19 cellular contexts compared by ENCODE assay signal in the genomic region with DNA sequence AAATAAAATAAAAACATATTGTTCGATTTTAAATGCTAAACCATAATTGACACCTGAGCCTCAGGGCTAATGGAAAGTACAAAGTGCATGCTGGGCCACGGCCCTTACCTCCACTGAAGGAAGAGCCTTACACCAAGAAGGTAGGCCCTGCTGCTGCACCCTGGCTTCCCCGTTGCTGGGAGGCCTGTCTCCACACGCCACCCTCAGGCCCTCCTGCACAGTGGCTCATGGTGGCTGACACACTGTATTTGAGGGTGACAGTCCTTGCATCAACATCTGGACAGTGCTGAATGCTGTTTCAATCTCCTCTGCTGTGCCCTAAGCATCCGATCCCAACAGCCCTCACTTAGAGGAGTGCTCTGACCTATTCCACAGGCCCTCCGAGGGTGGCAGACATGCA. TPM values are rescaled to one million over a fixed set of nuclear protein-coding genes. Genes with fewer than 3 reads are reported as not detected.
"Had no signal": no experiment of that assay in that cellular context is flagged by ENCODE, and none has a peak within 500 bp of the region (broad histone marks: within the 10 kb centered on the region; RNA-seq: fewer than 3 reads in every experiment).

No MANE protein-coding gene starts in this region.

- H2AFZ ChIP-seq: parathyroid adenoma had no signal

- H3K4me3 ChIP-seq: ascending aorta, esophagus squamous epithelium, left ventricle myocardium inferior, upper lobe of right lung had no signal

- H3K27me3 Mint-ChIP-seq: activated CD4-positive, alpha-beta T cell treated with anti-CD3 and anti-CD28 coated beads, Interleukin-2, amount 10 ng/mL, durations not matched to agents 7 days and 5 days; stimulated activated naive CD8-positive, alpha-beta T cell treated with anti-CD3 and anti-CD28 coated beads, Interleukin-15, Interleukin-2, amounts not matched to agents 100 ng/mL and 50 ng/mL, for 24 hours; T-helper 17 cell had no signal

- H3K4me3 Mint-ChIP-seq: activated B cell treated with CpG ODN at 0.5 μM for 24 hours; activated CD4-positive, alpha-beta T cell treated with anti-CD3 and anti-CD28 coated beads, Interleukin-2, amount 10 ng/mL, durations not matched to agents 7 days and 5 days; stimulated activated naive CD8-positive, alpha-beta T cell treated with anti-CD3 and anti-CD28 coated beads, Interleukin-15, Interleukin-2, amounts not matched to agents 100 ng/mL and 50 ng/mL, for 24 hours; T-helper 17 cell had no signal

- FAIRE-seq: bronchial epithelial cell, islet of Langerhans, TTC549 had no signal

- H3K27ac ChIP-seq: ascending aorta, esophagus squamous epithelium, left ventricle myocardium inferior, parathyroid adenoma, upper lobe of right lung had no signal

- H3K4me1 ChIP-seq: ascending aorta, parathyroid adenoma had no signal

- DNase-seq: activated B cell treated with CpG ODN at 0.5 μM for 24 hours; activated CD4-positive, alpha-beta T cell treated with anti-CD3 and anti-CD28 coated beads, Interleukin-2, amount 10 ng/mL, durations not matched to agents 7 days and 5 days; activated T-cell treated with anti-CD3 and anti-CD28 coated beads, Interleukin-2, amount 50 U/mL, for 1 hour; esophagus squamous epithelium; foreskin fibroblast; glutamatergic neuron; left ventricle myocardium inferior; stimulated activated CD4-positive, alpha-beta T cell treated with anti-CD3 and anti-CD28 coated beads, Interleukin-15, amount 100 ng/mL, for 24 hours; stimulated activated CD4-positive, alpha-beta T cell treated with anti-CD3 and anti-CD28 coated beads, Interleukin-4, amount 100 ng/mL, for 24 hours; T-helper 17 cell; upper lobe of right lung had no signal

- H3K9ac ChIP-seq: parathyroid adenoma had no signal

- H3K27ac Mint-ChIP-seq: activated B cell treated with CpG ODN at 0.5 μM for 24 hours; stimulated activated naive CD8-positive, alpha-beta T cell treated with anti-CD3 and anti-CD28 coated beads, Interleukin-15, Interleukin-2, amounts not matched to agents 100 ng/mL and 50 ng/mL, for 24 hours; T-helper 17 cell had no signal

- H3K9me3 ChIP-seq: ascending aorta, esophagus squamous epithelium, left ventricle myocardium inferior, upper lobe of right lung had no signal

- H3K9me3 Mint-ChIP-seq: activated B cell treated with CpG ODN at 0.5 μM for 24 hours; stimulated activated naive CD8-positive, alpha-beta T cell treated with anti-CD3 and anti-CD28 coated beads, Interleukin-15, Interleukin-2, amounts not matched to agents 100 ng/mL and 50 ng/mL, for 24 hours had no signal

- ATAC-seq: T-helper 17 cell, upper lobe of right lung had no signal

- H3K36me3 ChIP-seq: ascending aorta, esophagus squamous epithelium, left ventricle myocardium inferior, upper lobe of right lung had no signal

- H3K27me3 ChIP-seq: ascending aorta, upper lobe of right lung had no signal

- H3K79me2 ChIP-seq: parathyroid adenoma had no signal

RNA-seq across cellular contexts. Expression of a gene that starts 39.3 kb away (rescaled TPM):
- total RNA-seq: activated B cell treated with CpG ODN at 0.5 μM for 24 hours, ascending aorta, mesenteric fat pad, temporal lobe had no signal
